16 cellular contexts compared by ENCODE assay signal in the genomic region with DNA sequence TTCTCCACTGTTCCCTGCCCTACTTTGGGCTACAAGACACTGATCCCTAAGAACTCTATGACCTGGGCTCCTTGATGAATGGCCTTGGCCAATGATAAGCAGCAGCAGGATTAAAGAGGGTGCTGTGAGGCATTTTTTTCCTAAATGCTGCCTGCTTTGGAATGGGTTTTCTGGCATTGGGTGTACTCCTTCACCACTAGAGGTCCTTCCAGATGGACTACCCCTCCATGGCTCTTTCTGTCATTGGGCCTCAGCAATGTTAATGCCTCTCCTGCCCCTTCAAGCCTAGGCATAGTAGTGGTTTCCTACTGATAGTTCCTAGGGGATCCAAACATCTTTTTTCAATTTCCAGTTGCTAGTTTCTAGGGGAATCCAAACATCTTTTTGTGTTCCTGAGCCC.
A peak's percentile ranks its signal among the peaks of the same experiment; 100 is the strongest.
DNase-seq lines count a peak whose midpoint lies in the region; ATAC-seq and TF ChIP-seq lines count a peak whose summit lies in the region.
"Had no signal": no experiment of that assay in that cellular context is flagged by ENCODE, and none has a peak within 500 bp of the region (broad histone marks: within the 10 kb centered on the region; RNA-seq: fewer than 3 reads in every experiment).

No MANE protein-coding gene starts in this region.

- H4K20me1 ChIP-seq in mammary epithelial cell (ENCODE audit: insufficient read depth, low read length), result no peaks in the 10 kb centered on the region

- H3K4me1 ChIP-seq in mammary epithelial cell (ENCODE audit: insufficient read depth, low read length) (no peaks in the 10 kb centered on the region), endodermal cell (ENCODE audit: control insufficient read depth, insufficient read depth, low read length) (no peaks in the 10 kb centered on the region), upper lobe of right lung (no peaks in the 10 kb centered on the region)
- H3K4me1 ChIP-seq: breast epithelium, HAP-1 had no signal

- H3K27me3 Mint-ChIP-seq in MCF 10A (ENCODE audit: insufficient read depth, unreplicated experiment) (no peaks in the 10 kb centered on the region), endodermal cell (ENCODE audit: insufficient read depth) (no peaks in the 10 kb centered on the region)
- H3K27me3 Mint-ChIP-seq: IgD-negative memory B cell had no signal

- POLR2A ChIA-PET in MCF 10A (lab: Yijun Ruan, JAX), result no interaction called here

- H3K9ac ChIP-seq in mammary epithelial cell (ENCODE audit: insufficient read depth, low read length) (no peak overlapping the region), endodermal cell (ENCODE audit: extremely low read depth, low read length, poor library complexity, severe bottlenecking) (no peak overlapping the region)

- no peak overlapping the region for H3K4me3 ChIP-seq in mammary epithelial cell (replicated peaks in 1 of 3; ENCODE audit: insufficient read depth in 1 of 3, low read depth in 2 of 3, low read length in 3 of 3)
- H3K4me3 ChIP-seq in endodermal cell (ENCODE audit: low read length), result no peak overlapping the region
- no peak overlapping the region for H3K4me3 ChIP-seq in upper lobe of right lung
- H3K4me3 ChIP-seq: breast epithelium, HAP-1, smooth muscle cell had no signal

- H3K27ac ChIP-seq in mammary epithelial cell (ENCODE audit: insufficient read depth, low read depth, low read length) (no peak overlapping the region), endodermal cell (ENCODE audit: low read depth, low read length) (no peak overlapping the region), upper lobe of right lung (no peak overlapping the region)
- H3K27ac ChIP-seq: breast epithelium had no signal

- in situ Hi-C loops in mammary epithelial cell (cut with MboI; ENCODE audit: low sequenced_read_pairs in 2 of 2), result no loop called here

- no peaks in the 10 kb centered on the region for H3K9me3 ChIP-seq in mammary epithelial cell (replicated peaks; ENCODE audit: insufficient read depth, low read length)
- H3K9me3 ChIP-seq in endodermal cell (ENCODE audit: control insufficient read depth, low read length), result no peaks in the 10 kb centered on the region
- no peaks in the 10 kb centered on the region for H3K9me3 ChIP-seq in upper lobe of right lung
- H3K9me3 ChIP-seq: breast epithelium, HAP-1 had no signal

- no peak overlapping the region for H3K4me2 ChIP-seq in mammary epithelial cell (ENCODE audit: insufficient read depth, low read depth, low read length)
- H3K4me2 ChIP-seq: smooth muscle cell had no signal

- no peaks in the 10 kb centered on the region for H3K27me3 ChIP-seq in mammary epithelial cell (ENCODE audit: insufficient read depth, low read length)
- H3K27me3 ChIP-seq in endodermal cell (ENCODE audit: control insufficient read depth, insufficient read depth, low read length, poor library complexity, severe bottlenecking), result no peaks in the 10 kb centered on the region
- H3K27me3 ChIP-seq in upper lobe of right lung, result no peaks in the 10 kb centered on the region
- H3K27me3 ChIP-seq: breast epithelium had no signal

- no peak overlapping the region for H3K27ac Mint-ChIP-seq in MCF 10A (ENCODE audit: low read depth, unreplicated experiment)
- H3K27ac Mint-ChIP-seq in endodermal cell, result no peak overlapping the region
- H3K27ac Mint-ChIP-seq: activated T-helper 2 cell treated with anti-CD3 and anti-CD28 coated beads, Interferon-gamma antibody, Interleukin-2, Interleukin-4, amounts not matched to agents 10 μg/mL and 5 μg/mL and 100 μg/mL, durations not matched to agents 14 hours and 24 hours and 36 hours; IgD-negative memory B cell; natural killer cell treated with Interleukin-12 subunit alpha and Interleukin-12 subunit beta and Interleukin-15 and Interleukin-18, amount 100 ng/mL, for 72 hours had no signal

- H2AFZ ChIP-seq in mammary epithelial cell (ENCODE audit: low read depth, low read length), result no peak overlapping the region

- peak; percentile 42 for ATAC-seq in upper lobe of right lung
- ATAC-seq: esophagus mucosa; natural killer cell treated with Interleukin-12 subunit alpha and Interleukin-12 subunit beta and Interleukin-15 and Interleukin-18, amount 100 ng/mL, for 72 hours had no signal

- dilution Hi-C loops in mammary epithelial cell (cut with HindIII; ENCODE audit: low sequenced_read_pairs), result no loop called here

- no peaks in the 10 kb centered on the region for H3K4me1 Mint-ChIP-seq in MCF 10A (ENCODE audit: insufficient read depth, unreplicated experiment)
- peaks cover 5% of the 10 kb centered on the region for H3K4me1 Mint-ChIP-seq in endodermal cell
- H3K4me1 Mint-ChIP-seq: IgD-negative memory B cell had no signal

- H3K36me3 Mint-ChIP-seq in MCF 10A (ENCODE audit: insufficient read depth, unreplicated experiment) (no peaks in the 10 kb centered on the region), endodermal cell (ENCODE audit: low read depth) (no peaks in the 10 kb centered on the region)
- H3K36me3 Mint-ChIP-seq: IgD-negative memory B cell; natural killer cell treated with Interleukin-12 subunit alpha and Interleukin-12 subunit beta and Interleukin-15 and Interleukin-18, amount 100 ng/mL, for 72 hours had no signal

- no peaks in the 10 kb centered on the region for H3K79me2 ChIP-seq in mammary epithelial cell (ENCODE audit: insufficient read depth, low read length)

- no peaks in the 10 kb centered on the region for H3K36me3 ChIP-seq in mammary epithelial cell (ENCODE audit: insufficient read depth, low read length)
- H3K36me3 ChIP-seq in endodermal cell (ENCODE audit: control insufficient read depth, insufficient read depth, low read length), result no peaks in the 10 kb centered on the region
- no peaks in the 10 kb centered on the region for H3K36me3 ChIP-seq in upper lobe of right lung
- H3K36me3 ChIP-seq: breast epithelium, HAP-1 had no signal

- H3K9me3 Mint-ChIP-seq in MCF 10A (ENCODE audit: unreplicated experiment), result no peaks in the 10 kb centered on the region
- H3K9me3 Mint-ChIP-seq in endodermal cell, result no peaks in the 10 kb centered on the region
- H3K9me3 Mint-ChIP-seq: activated T-helper 2 cell treated with anti-CD3 and anti-CD28 coated beads, Interferon-gamma antibody, Interleukin-2, Interleukin-4, amounts not matched to agents 10 μg/mL and 5 μg/mL and 100 μg/mL, durations not matched to agents 14 hours and 24 hours and 36 hours; natural killer cell treated with Interleukin-12 subunit alpha and Interleukin-12 subunit beta and Interleukin-15 and Interleukin-18, amount 100 ng/mL, for 72 hours had no signal

- DNase-seq in mammary epithelial cell (no peak), MCF 10A (ENCODE audit: unreplicated experiment) (no peak), NAMALWA (ENCODE audit: low spot score) (peak; percentile 17), endodermal cell (peak; percentile 76), upper lobe of right lung (no peak), AML-193 (lab: John Stamatoyannopoulos, UW) (no peak), NCI-H2171 (lab: John Stamatoyannopoulos, UW) (no peak), NCI-H2107 treated with DMSO at 0.1 percent for 48 hours (lab: John Stamatoyannopoulos, UW; ENCODE audit: unreplicated experiment) (no peak)
- DNase-seq: activated CD4-positive, alpha-beta T cell treated with anti-CD3 and anti-CD28 coated beads for 1 hour had no signal

- CTCF ChIA-PET in mammary epithelial cell (lab: Charles Lee; ENCODE audit: low non-redundant PET) (no interaction called here), MCF 10A (lab: Yijun Ruan, JAX) (interaction anchor here (0.6 kb wide), 1 partner anchor 45 kb away, joined by 3 read pairs; no protein-coding TSS in a partner anchor)

- TF ChIP-seq CTCF in mammary epithelial cell (conservative IDR thresholded peaks at IDR 0.05 in 1 of 2, IDR thresholded peaks at IDR 0.05 in 1 of 2; ENCODE audit: extremely low read depth in 1 of 2, insufficient read depth in 1 of 2, low read depth in 1 of 2, low read length in 2 of 2) (peak; percentile 18 to 37), MCF 10A (IDR thresholded peaks at IDR 0.05; ENCODE audit: unreplicated experiment) (no peak), endodermal cell (conservative IDR thresholded peaks at IDR 0.05) (peak; percentile 82), upper lobe of right lung (IDR thresholded peaks at IDR 0.05) (no peak)

- H3K4me3 Mint-ChIP-seq in MCF 10A (ENCODE audit: unreplicated experiment), result no peak overlapping the region
- no peak overlapping the region for H3K4me3 Mint-ChIP-seq in endodermal cell
- H3K4me3 Mint-ChIP-seq: IgD-negative memory B cell; natural killer cell treated with Interleukin-12 subunit alpha and Interleukin-12 subunit beta and Interleukin-15 and Interleukin-18, amount 100 ng/mL, for 72 hours had no signal

- BruUV-seq in mammary epithelial cell (replicated peaks; lab: Mats Ljungman, UMichigan) (no TSS peak), MCF 10A (replicated peaks; lab: Mats Ljungman, UMichigan) (no TSS peak)

- intact Hi-C loops in mammary epithelial cell (cut with micrococcal nuclease), result no loop called here
- intact Hi-C loops in MCF 10A (cut with micrococcal nuclease), result no loop called here
- intact Hi-C loops in upper lobe of right lung (cut with DNase I), result no loop called here

Comparison
In these comparisons a context has a peak if more than half of its experiments do, and no peak if none do; other contexts are left out.
1. CTCF ChIP-seq: peak in mammary epithelial cell (2 of 2) and endodermal cell (single experiment); none in MCF 10A (single experiment) and upper lobe of right lung (single experiment).
2. DNase-seq: peak in NAMALWA (single experiment) and endodermal cell (single experiment); none in mammary epithelial cell (single experiment), MCF 10A (single experiment), upper lobe of right lung (single experiment), AML-193 (0 of 2), NCI-H2171 (single experiment) and NCI-H2107 treated with DMSO at 0.1 percent for 48 hours (single experiment).